Comparison of ENCODE assay signal across 8 cellular contexts in genomic region chr5:55308254-55308836, GRCh38. TPM values are rescaled to one million over a fixed set of nuclear protein-coding genes. Genes with fewer than 3 reads are reported as not detected.
DNase-seq lines count a peak whose midpoint lies in the region; ATAC-seq, FAIRE-seq and TF ChIP-seq lines count a peak whose summit lies in the region.

No MANE protein-coding gene starts in this region.

- peak overlapping the region; percentile 89 for H3K4me2 ChIP-seq in astrocyte (ENCODE audit: low read length)

- H3K9me3 Mint-ChIP-seq in CD8-positive, alpha-beta memory T cell = no peaks in the 10 kb centered on the region
- H3K9me3 Mint-ChIP-seq in astrocyte (ENCODE audit: unreplicated experiment) = no peaks in the 10 kb centered on the region

- H4K20me1 ChIP-seq in astrocyte (ENCODE audit: insufficient read depth, low read length) = peaks cover 39% of the 10 kb centered on the region

- POLR2A ChIA-PET in CD8-positive, alpha-beta memory T cell (lab: Charles Lee) = interaction anchor here (0.9 to 1.4 kb wide), 3 partner anchors 74 to 791 kb away, joined by 3 to 5 read pairs (median 5); partner anchors contain the start of gene SNX18

- H3K9ac ChIP-seq in astrocyte (ENCODE audit: low read length) = peak overlapping the region; percentile 94

- H3K9me3 ChIP-seq in CD8-positive, alpha-beta memory T cell (ENCODE audit: low read length) = no peaks in the 10 kb centered on the region
- H3K9me3 ChIP-seq in astrocyte (ENCODE audit: insufficient read depth, low read depth, low read length) = no peaks in the 10 kb centered on the region

- H3K27ac Mint-ChIP-seq in CD8-positive, alpha-beta memory T cell = no peak overlapping the region
- H3K27ac Mint-ChIP-seq in astrocyte (ENCODE audit: unreplicated experiment) = no peak overlapping the region

- H2AFZ ChIP-seq in astrocyte (ENCODE audit: low read depth, low read length) = peak overlapping the region; percentile 78

- H3K27me3 ChIP-seq in CD8-positive, alpha-beta memory T cell (ENCODE audit: insufficient read depth, low read length, poor library complexity, severe bottlenecking) = no peaks in the 10 kb centered on the region
- H3K27me3 ChIP-seq in astrocyte (ENCODE audit: insufficient read depth, low read length) = no peaks in the 10 kb centered on the region
- H3K27me3 ChIP-seq in layer of hippocampus (ENCODE audit: control insufficient read depth, insufficient read depth, low read length) = no peaks in the 10 kb centered on the region

- DNase-seq in CD8-positive, alpha-beta memory T cell = no peak
- DNase-seq in NCI-H146 treated with DMSO at 0.1 percent for 48 hours (lab: John Stamatoyannopoulos, UW; ENCODE audit: unreplicated experiment) (peak; percentile 29), astrocyte (ENCODE audit: low read depth) (no peak), posterior vena cava (ENCODE audit: low spot score) (no peak)

- H3K27me3 Mint-ChIP-seq in CD8-positive, alpha-beta memory T cell = no peaks in the 10 kb centered on the region
- no peaks in the 10 kb centered on the region for H3K27me3 Mint-ChIP-seq in astrocyte (ENCODE audit: low read depth, unreplicated experiment)

- H3K27ac ChIP-seq in CD8-positive, alpha-beta memory T cell (ENCODE audit: low read depth, low read length) = peak overlapping the region; percentile 96
- peak overlapping the region; percentile 97 for H3K27ac ChIP-seq in astrocyte (ENCODE audit: low read depth, low read length)
- H3K27ac ChIP-seq in layer of hippocampus (ENCODE audit: low read depth, low read length) = peak overlapping the region; percentile 95
- H3K27ac ChIP-seq in temporal lobe (ENCODE audit: low read depth, low read length) = peak overlapping the region; percentile 79

- H3K4me3 ChIP-seq in CD8-positive, alpha-beta memory T cell (ENCODE audit: low read length) = peak overlapping the region; percentile 78
- peak overlapping the region; percentile 98 for H3K4me3 ChIP-seq in astrocyte (ENCODE audit: insufficient read depth, low read depth, low read length)

- ATAC-seq in GM19035 (IDR thresholded peaks at IDR 0.05; ENCODE audit: unreplicated experiment) = peak; percentile 4
- no peak for ATAC-seq in HG03196 (IDR thresholded peaks at IDR 0.05; ENCODE audit: unreplicated experiment)

- no peak for FAIRE-seq in astrocyte (lab: Jason Lieb, UNC)

- H3K36me3 Mint-ChIP-seq in CD8-positive, alpha-beta memory T cell = peaks cover 0 to 6% (median 6%) of the 10 kb centered on the region in 3 donors
- H3K36me3 Mint-ChIP-seq in astrocyte (ENCODE audit: low read depth, unreplicated experiment) = peaks cover 4% of the 10 kb centered on the region

- H3K4me3 Mint-ChIP-seq in CD8-positive, alpha-beta memory T cell = no peak overlapping the region
- no peak overlapping the region for H3K4me3 Mint-ChIP-seq in astrocyte (ENCODE audit: unreplicated experiment)

- intact Hi-C loops in posterior vena cava (cut with DNase I) = no loop called here

- H3K79me2 ChIP-seq in astrocyte (ENCODE audit: insufficient read depth, low read length) = peaks cover 91% of the 10 kb centered on the region

- H3K36me3 ChIP-seq in CD8-positive, alpha-beta memory T cell (ENCODE audit: insufficient read depth, low read length) = no peaks in the 10 kb centered on the region
- H3K36me3 ChIP-seq in astrocyte (ENCODE audit: insufficient read depth, low read length) = no peaks in the 10 kb centered on the region

- CTCF ChIA-PET in CD8-positive, alpha-beta memory T cell (lab: Charles Lee) = interaction anchor here (1.1 kb wide), 1 partner anchor 792 kb away, joined by 4 read pairs; no protein-coding TSS in a partner anchor

- TF ChIP-seq CTCF in astrocyte (IDR thresholded peaks at IDR 0.05; ENCODE audit: insufficient read depth, low read depth, low read length) = peak; percentile 7

- H3K4me1 ChIP-seq in CD8-positive, alpha-beta memory T cell (ENCODE audit: insufficient read depth, low read length) = peaks cover 56% of the 10 kb centered on the region
- peaks cover 13% of the 10 kb centered on the region for H3K4me1 ChIP-seq in astrocyte (ENCODE audit: insufficient read depth, low read length)

- peaks cover 8 to 36% (median 31%) of the 10 kb centered on the region in 3 donors for H3K4me1 Mint-ChIP-seq in CD8-positive, alpha-beta memory T cell
- H3K4me1 Mint-ChIP-seq in astrocyte (ENCODE audit: low read depth, unreplicated experiment) = peaks cover 6% of the 10 kb centered on the region

RNA-seq across cellular contexts. Expression of gene MTREX, which starts 0.6 kb away (rescaled TPM):
- 100 to 1,000 TPM in 1 of 2 experiments, 10 to 100 TPM in 1; 98.9 to 109 TPM for total RNA-seq in CD8-positive, alpha-beta memory T cell
- 32.4 TPM for polyA plus RNA-seq in CD8-positive, alpha-beta memory T cell
- total RNA-seq in astrocyte (68.1 and 68.7 TPM in 2 replicates), temporal lobe (111 TPM), posterior vena cava (10 to 100 TPM; 56.6 to 60.1 TPM)

RNA-seq across cellular contexts. Expression of gene DHX29, which starts 0.9 kb away (rescaled TPM):
- total RNA-seq in CD8-positive, alpha-beta memory T cell = 10 to 100 TPM; 21.6 to 21.7 TPM
- 25.5 TPM for polyA plus RNA-seq in CD8-positive, alpha-beta memory T cell
- total RNA-seq in astrocyte = 27.0 and 28.8 TPM in 2 replicates
- 42.3 TPM for total RNA-seq in temporal lobe
- total RNA-seq in posterior vena cava = 10 to 100 TPM; 23.1 to 34.0 TPM
